13 cellular contexts compared by ENCODE assay signal in the genomic region with DNA sequence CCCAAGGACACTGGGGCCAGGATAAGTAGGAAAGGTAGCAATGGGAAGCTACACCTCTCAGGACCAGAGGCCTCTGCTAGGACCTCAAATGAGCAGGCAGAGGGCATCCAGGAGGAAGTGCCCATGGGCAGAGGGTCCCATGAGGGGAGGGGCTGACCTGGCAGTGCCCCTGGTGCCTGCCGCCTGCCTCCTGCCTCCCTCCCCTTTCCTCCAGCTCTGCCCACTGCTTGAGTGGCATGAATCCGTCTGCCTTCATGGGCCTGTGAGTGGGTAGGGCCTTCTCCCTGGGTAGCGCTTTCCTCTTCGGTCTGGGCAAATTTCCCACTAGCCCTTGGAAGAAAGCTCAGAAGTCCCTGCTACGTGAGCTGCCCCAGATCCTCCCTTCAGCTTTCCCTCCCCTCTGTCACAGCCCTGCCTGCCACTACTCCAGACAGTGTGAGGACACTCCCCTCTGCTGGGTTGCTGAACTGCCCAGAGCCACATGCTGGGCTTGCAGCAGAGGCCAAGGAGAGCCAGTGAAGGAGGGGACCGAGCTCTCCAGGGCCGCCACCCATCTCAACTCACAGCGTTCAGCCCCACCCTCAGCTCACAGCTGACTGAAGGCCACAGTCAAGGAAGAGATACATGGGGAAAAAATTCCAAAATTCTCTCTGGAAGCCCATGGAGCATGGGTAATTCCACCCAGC.
DNase-seq lines count a peak whose midpoint lies in the region; ATAC-seq and TF ChIP-seq lines count a peak whose summit lies in the region.
"Had no signal": no experiment of that assay in that cellular context is flagged by ENCODE, and none has a peak within 500 bp of the region (broad histone marks: within the 10 kb centered on the region; RNA-seq: fewer than 3 reads in every experiment).

No MANE protein-coding gene starts in this region.

- H3K9me3 ChIP-seq in SK-N-SH (no peaks in the 10 kb centered on the region), spleen (no peaks in the 10 kb centered on the region)

- peaks cover 20% of the 10 kb centered on the region; the same call in 1 of the 2 replicates for H4K20me1 ChIP-seq in SK-N-SH (ENCODE audit: insufficient read depth)

- no peak overlapping the region for H2AFZ ChIP-seq in SK-N-SH (ENCODE audit: low read depth)

- H3K4me3 ChIP-seq in SK-N-SH (ENCODE audit: low read depth in 2 of 2, low read length in 1 of 2), result no peak overlapping the region
- no peak overlapping the region for H3K4me3 ChIP-seq in spleen

- no peak for TF ChIP-seq POLR2A in spleen (IDR thresholded peaks at IDR 0.05)

- CTCF ChIA-PET in SK-N-SH (lab: Yijun Ruan, JAX), result interaction anchor here (0.9 to 2.9 kb wide), 7 partner anchors 14 to 195 kb away, joined by 3 to 16 read pairs (median 4); no protein-coding TSS in a partner anchor

- no peaks in the 10 kb centered on the region for H3K9me2 ChIP-seq in SK-N-SH

- peaks cover 26% of the 10 kb centered on the region for H3K79me2 ChIP-seq in SK-N-SH (ENCODE audit: insufficient read depth)

- no peak for TF ChIP-seq CTCF in SK-N-SH (IDR thresholded peaks at IDR 0.05)
- no peak for TF ChIP-seq CTCF in spleen (IDR thresholded peaks at IDR 0.05 in 8 of 11, conservative IDR thresholded peaks at IDR 0.05 in 3 of 11)

- H3K9ac ChIP-seq in SK-N-SH, result no peak overlapping the region

- no peak for ATAC-seq in GM21526 (IDR thresholded peaks at IDR 0.05; ENCODE audit: low FRiP score, unreplicated experiment)
- ATAC-seq in GM18519 (IDR thresholded peaks at IDR 0.05; ENCODE audit: low FRiP score, unreplicated experiment), result no peak

- H3K4me2 ChIP-seq in SK-N-SH, result no peak overlapping the region

- DNase-seq in DMS 273 (lab: John Stamatoyannopoulos, UW; ENCODE audit: unreplicated experiment) (peak; percentile 7), DMS 273 treated with DMSO at 0.1 percent for 48 hours (lab: John Stamatoyannopoulos, UW) (no peak), SK-N-SH (peak; percentile 61), hepatic stellate cell (ENCODE audit: low spot score) (peak; percentile 72), spleen (peak; percentile 60)
- DNase-seq in stimulated activated CD4-positive, alpha-beta T cell treated with anti-CD3 and anti-CD28 coated beads, Interleukin-4, amount 100 ng/mL, for 24 hours, result no peak
- DNase-seq: activated T-cell treated with anti-CD3 and anti-CD28 coated beads, Interleukin-2, amount 50 U/mL, for 4 hours; Kasumi-1; NCI-H510A; T-helper 1 cell had no signal

- TF ChIP-seq EP300 in SK-N-SH (IDR thresholded peaks at IDR 0.05; ENCODE audit: borderline replicate concordance in 1 of 2, low read depth in 1 of 2, low read length in 1 of 2), result no peak

- H3K27me3 ChIP-seq in SK-N-SH (ENCODE audit: insufficient read depth), result no peaks in the 10 kb centered on the region
- peaks cover 0 to 21% (median 0%) of the 10 kb centered on the region in 7 donors for H3K27me3 ChIP-seq in spleen (replicated peaks in 1 of 7)

- H3K4me1 ChIP-seq in SK-N-SH (ENCODE audit: control insufficient read depth in 1 of 2, insufficient read depth in 2 of 2, low read depth in 1 of 2, low read length in 1 of 2), result peaks cover 0 to 49% of the 10 kb centered on the region in 2 experiments; a peak in 1 of 4 replicates
- no peaks in the 10 kb centered on the region for H3K4me1 ChIP-seq in spleen

- H3F3A ChIP-seq in SK-N-SH (replicated peaks; ENCODE audit: insufficient read depth), result no peaks in the 10 kb centered on the region

- intact Hi-C loops in spleen (cut with DNase I; ENCODE audit: low total_unique reads), result no loop called here

- H3K36me3 ChIP-seq in SK-N-SH (replicated peaks in 1 of 2; ENCODE audit: control insufficient read depth in 1 of 2, insufficient read depth in 2 of 2, low read length in 1 of 2), result peaks cover 0 to 5% of the 10 kb centered on the region in 2 experiments
- H3K36me3 ChIP-seq in spleen, result no peaks in the 10 kb centered on the region

- WGBS in SK-N-SH (ENCODE audit: low lambda C conversion rate), result 86% methylated on average over 5 of the region's 8 CpGs
- WGBS in spleen, 5 donors, result 58 to 83% (median 70%) methylated on average over 8 of the region's 8 CpGs

- H3K27ac ChIP-seq in SK-N-SH (ENCODE audit: low read depth in 2 of 2, low read length in 1 of 2) (peak overlapping the region in 1 of 2 experiments; percentile 14; a peak in 1 of 4 replicates), spleen (no peak overlapping the region)
- H3K27ac ChIP-seq: 22Rv1 had no signal

- TF ChIP-seq RAD21 in SK-N-SH (IDR thresholded peaks at IDR 0.05; ENCODE audit: low read length), result peak; percentile 38

- POLR2A ChIA-PET in SK-N-SH (lab: Yijun Ruan, JAX), result no interaction called here

TF ChIP-seq in SK-N-SH, 30 proteins besides CTCF, POLR2A, EP300 and RAD21:
- 0 out of 2 replicates have a peak, but pooled peaks have one; percentile 5 for TF ChIP-seq SMC3 (IDR thresholded peaks at IDR 0.05; ENCODE audit: low read depth, low read length)
- TF ChIP-seq FOXM1 (IDR thresholded peaks at IDR 0.05; ENCODE audit: low read depth), result no peak

Comparison
In these comparisons a context has a peak if more than half of its experiments do, and no peak if none do; other contexts are left out.
1. DNase-seq: peak in DMS 273 (single experiment), SK-N-SH (single experiment), hepatic stellate cell (single experiment) and spleen (single experiment); none in DMS 273 treated with DMSO at 0.1 percent for 48 hours (single experiment) and stimulated activated CD4-positive, alpha-beta T cell treated with anti-CD3 and anti-CD28 coated beads, Interleukin-4, amount 100 ng/mL, for 24 hours (single experiment).